ENCODE assay signal across 13 cellular contexts in the genomic region with DNA sequence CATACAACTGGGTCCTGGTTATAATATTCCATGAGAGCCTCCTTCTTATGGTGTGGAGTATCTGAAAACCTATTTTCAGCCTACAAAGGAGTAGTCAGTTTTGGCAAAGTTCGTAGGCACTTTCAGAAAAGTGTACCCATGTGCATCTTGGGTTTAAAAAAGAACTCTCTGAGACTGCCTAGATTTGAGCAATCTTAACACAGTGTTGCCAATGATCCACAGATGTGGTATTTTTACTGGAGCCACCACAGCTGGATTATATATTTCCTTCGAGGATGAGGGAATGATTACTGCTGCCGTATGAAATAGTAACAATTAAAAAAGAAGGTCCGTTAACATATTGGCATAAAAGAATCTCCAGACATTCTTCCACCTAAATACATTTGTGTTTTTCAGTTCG. TPM values are rescaled to one million over a fixed set of nuclear protein-coding genes. Genes with fewer than 3 reads are reported as not detected.
DNase-seq lines count a peak whose midpoint lies in the region; ATAC-seq, FAIRE-seq and TF ChIP-seq lines count a peak whose summit lies in the region.
"Had no signal": no experiment of that assay in that cellular context is flagged by ENCODE, and none has a peak within 500 bp of the region (broad histone marks: within the 10 kb centered on the region; RNA-seq: fewer than 3 reads in every experiment).

No MANE protein-coding gene starts in this region.

- no peak overlapping the region for H3K23ac ChIP-seq in trophoblast cell (ENCODE audit: low read length)

- peak overlapping the region; percentile 94 for H3K4me3 Mint-ChIP-seq in astrocyte (ENCODE audit: unreplicated experiment)

- H2BK12ac ChIP-seq in trophoblast cell (ENCODE audit: low read length), result peak overlapping the region; percentile 3

- H3K9me3 Mint-ChIP-seq in astrocyte (ENCODE audit: unreplicated experiment), result peaks cover 2% of the 10 kb centered on the region

- H3K36me3 ChIP-seq in astrocyte (ENCODE audit: insufficient read depth, low read length) (peaks cover 4% of the 10 kb centered on the region), trophoblast cell (ENCODE audit: control insufficient read depth in 1 of 2, insufficient read depth in 2 of 2, low read length in 2 of 2) (no peaks in the 10 kb centered on the region)
- H3K36me3 ChIP-seq: BLaER1 had no signal

- H3K27me3 ChIP-seq in astrocyte (ENCODE audit: insufficient read depth, low read length), result no peaks in the 10 kb centered on the region
- H3K27me3 ChIP-seq in trophoblast cell (ENCODE audit: insufficient read depth, low read length), result no peaks in the 10 kb centered on the region
- H3K27me3 ChIP-seq: BLaER1 had no signal

- H3K27me3 Mint-ChIP-seq in astrocyte (ENCODE audit: low read depth, unreplicated experiment), result peaks cover 2% of the 10 kb centered on the region

- H3K9ac ChIP-seq in astrocyte (ENCODE audit: low read length), result peak overlapping the region; percentile 92
- H3K9ac ChIP-seq in trophoblast cell (ENCODE audit: low read length), result no peak overlapping the region
- H3K9ac ChIP-seq: BLaER1 had no signal

- H4K8ac ChIP-seq in trophoblast cell (ENCODE audit: low read depth, low read length), result no peak overlapping the region

- H3K79me2 ChIP-seq in astrocyte (ENCODE audit: insufficient read depth, low read length), result peaks cover 59% of the 10 kb centered on the region
- peaks cover 4% of the 10 kb centered on the region for H3K79me2 ChIP-seq in trophoblast cell (ENCODE audit: control insufficient read depth, insufficient read depth, low read length, poor library complexity)

- FAIRE-seq in astrocyte (lab: Jason Lieb, UNC), result no peak
- FAIRE-seq: islet of Langerhans had no signal

- H3K4me1 ChIP-seq in astrocyte (ENCODE audit: insufficient read depth, low read length) (peaks cover 11% of the 10 kb centered on the region), trophoblast cell (ENCODE audit: control insufficient read depth in 1 of 2, insufficient read depth in 2 of 2, low read length in 2 of 2) (peaks cover 6 to 16% of the 10 kb centered on the region in 2 experiments)
- H3K4me1 ChIP-seq: BLaER1 had no signal

- H4K91ac ChIP-seq in trophoblast cell (ENCODE audit: low read depth, low read length), result no peak overlapping the region

- no peak overlapping the region for H2BK5ac ChIP-seq in trophoblast cell (ENCODE audit: low read depth, low read length, poor library complexity)

- peaks cover 38% of the 10 kb centered on the region for H4K20me1 ChIP-seq in astrocyte (ENCODE audit: insufficient read depth, low read length)
- H4K20me1 ChIP-seq: BLaER1 had no signal

- intact Hi-C loops in left cardiac atrium (cut with DNase I), result no loop called here

- no CpG with 5 or more reads among the region's 5 CpGs for WGBS in trophoblast cell (ENCODE audit: extremely low coverage, insufficient coverage, insufficient read length)

- DNase-seq in AG10803 (ENCODE audit: low read depth) (peak; percentile 53), astrocyte (ENCODE audit: low read depth) (no peak), left cardiac atrium (no peak), trophoblast cell (no peak), NOMO-1 treated with DMSO at 0.1 percent for 48 hours (lab: John Stamatoyannopoulos, UW; ENCODE audit: unreplicated experiment) (no peak), OCI-M1 (lab: John Stamatoyannopoulos, UW) (no peak), NCI-H524 (lab: John Stamatoyannopoulos, UW) (no peak)
- DNase-seq: activated CD8-positive, alpha-beta memory T cell treated with anti-CD3 and anti-CD28 coated beads for 24 hours; NCI-H1105 treated with DMSO at 0.1 percent for 48 hours; RPMI8226 had no signal

- H3K4me2 ChIP-seq in astrocyte (ENCODE audit: low read length), result peak overlapping the region; percentile 91
- H3K4me2 ChIP-seq in trophoblast cell (ENCODE audit: low read length), result peak overlapping the region; percentile 73
- H3K4me2 ChIP-seq: BLaER1 had no signal

- no peak overlapping the region for H3K18ac ChIP-seq in trophoblast cell (ENCODE audit: low read length)

- peaks cover 7% of the 10 kb centered on the region for H3K4me1 Mint-ChIP-seq in astrocyte (ENCODE audit: low read depth, unreplicated experiment)

- H2AFZ ChIP-seq in astrocyte (ENCODE audit: low read depth, low read length) (peak overlapping the region; percentile 79), trophoblast cell (ENCODE audit: insufficient read depth, low read length, poor library complexity) (peak overlapping the region; percentile 37)

- no peak overlapping the region for H3K14ac ChIP-seq in trophoblast cell (ENCODE audit: low read length)

- H3K79me1 ChIP-seq in trophoblast cell (ENCODE audit: low read length), result peaks cover 7% of the 10 kb centered on the region

- H3K4ac ChIP-seq in trophoblast cell (ENCODE audit: low read depth, low read length), result no peak overlapping the region

- H2AK5ac ChIP-seq in trophoblast cell (ENCODE audit: low read length), result no peak overlapping the region

- no peak overlapping the region for H2BK120ac ChIP-seq in trophoblast cell (ENCODE audit: insufficient read depth, low read length, poor library complexity)

- H3K27ac ChIP-seq in astrocyte (ENCODE audit: low read depth, low read length) (peak overlapping the region; percentile 64), trophoblast cell (ENCODE audit: low read depth, low read length) (no peak overlapping the region)
- H3K27ac ChIP-seq: BLaER1 had no signal

- ATAC-seq in left cardiac atrium, result peak; percentile 3 to 6
- no peak for ATAC-seq in HG03354 (IDR thresholded peaks at IDR 0.05; ENCODE audit: poor library complexity, severe bottlenecking, unreplicated experiment)

- no peak overlapping the region for H4K12ac ChIP-seq in trophoblast cell (ENCODE audit: low read depth, low read length)

- no peak for TF ChIP-seq CTCF in AG10803 (conservative IDR thresholded peaks at IDR 0.05; ENCODE audit: low read length)
- no peak for TF ChIP-seq CTCF in astrocyte (IDR thresholded peaks at IDR 0.05; ENCODE audit: insufficient read depth, low read depth, low read length)

- H3K27ac Mint-ChIP-seq in astrocyte (ENCODE audit: unreplicated experiment), result peak overlapping the region; percentile 79

- H3K36me3 Mint-ChIP-seq in astrocyte (ENCODE audit: low read depth, unreplicated experiment), result peaks cover 2% of the 10 kb centered on the region

- peak overlapping the region; percentile 84 for H3K4me3 ChIP-seq in AG10803 (ENCODE audit: low read length)
- peak overlapping the region; percentile 88 for H3K4me3 ChIP-seq in astrocyte (ENCODE audit: insufficient read depth, low read depth, low read length)
- no peak overlapping the region for H3K4me3 ChIP-seq in trophoblast cell (ENCODE audit: low read depth, low read length)
- H3K4me3 ChIP-seq: BLaER1 had no signal

- H3K9me3 ChIP-seq in astrocyte (ENCODE audit: insufficient read depth, low read depth, low read length) (no peaks in the 10 kb centered on the region), trophoblast cell (ENCODE audit: insufficient read depth, low read depth, low read length) (no peaks in the 10 kb centered on the region)

RNA-seq across cellular contexts. Expression of a gene that starts 1.1 kb away (rescaled TPM):
- 58.1 and 61.3 TPM in 2 replicates for total RNA-seq in astrocyte
- 100 to 1,000 TPM in 1 of 2 donors, 10 to 100 TPM in 1; 97.6 to 102 TPM for total RNA-seq in left cardiac atrium
- 5.6 and 6.9 TPM in 2 replicates for polyA plus RNA-seq in trophoblast cell (2013)
